ENCODE assay signal across 2 cellular contexts in genomic region chr5:149437369-149438040, GRCh38.
TF ChIP-seq lines count a peak whose summit lies in the region.

No MANE protein-coding gene starts in this region.

TF ChIP-seq in HEK293, 187 proteins besides CTCF, POLR2A, EP300 and RAD21:
- TF ChIP-seq PRDM10 (tag by site-specific recombination; IDR thresholded peaks at IDR 0.05) (peak; percentile 54; the same call in 1 of the 2 replicates), SP3 (tag by site-specific recombination; IDR thresholded peaks at IDR 0.05) (no peak), ZNF600 (tag by site-specific recombination; IDR thresholded peaks at IDR 0.05) (no peak)

TF ChIP-seq in K562, 482 proteins besides CTCF, POLR2A, EP300 and RAD21 (continued from another document):
- TF ChIP-seq CUX1 (CRISPR knock-in tag; IDR thresholded peaks at IDR 0.05) (no peak), ZNF384 (IDR thresholded peaks at IDR 0.05; ENCODE audit: low read depth, low read length) (peak; percentile 77), CC2D1A (IDR thresholded peaks at IDR 0.05) (no peak), SOX6 (IDR thresholded peaks at IDR 0.05) (0 out of 2 replicates have a peak, but pooled peaks have one; percentile 19), CEBPB (tag; IDR thresholded peaks at IDR 0.05) (0 out of 2 replicates have a peak, but pooled peaks have one; percentile 21), MAFF (IDR thresholded peaks at IDR 0.05; ENCODE audit: low read length) (no peak), MIER1 (IDR thresholded peaks at IDR 0.05; ENCODE audit: low read depth) (no peak), ETV1 (tag; conservative IDR thresholded peaks at IDR 0.05; ENCODE audit: low read depth) (0 out of 2 replicates have a peak, but pooled peaks have one; percentile 12), MCM3 (IDR thresholded peaks at IDR 0.05) (no peak), CBX3 (IDR thresholded peaks at IDR 0.05; ENCODE audit: borderline replicate concordance in 1 of 2, low read length in 2 of 2) (no peak), NFE2L1 (tag; IDR thresholded peaks at IDR 0.05; ENCODE audit: borderline replicate concordance, low read depth) (no peak), MEIS2 (IDR thresholded peaks at IDR 0.05; ENCODE audit: partially characterized antibody) (peak; percentile 32), ZNF121 (CRISPR knock-in tag; conservative IDR thresholded peaks at IDR 0.05) (no peak), CEBPG (CRISPR knock-in tag; IDR thresholded peaks at IDR 0.05) (peak; percentile 36; the same call in 1 of the 2 replicates), CEBPG (tag; conservative IDR thresholded peaks at IDR 0.05 in 1 of 2, IDR thresholded peaks at IDR 0.05 in 1 of 2) (peak; percentile 55 to 75), ATF3 (IDR thresholded peaks at IDR 0.05) (peak; percentile 75), ATF3 (CRISPR knock-in tag; conservative IDR thresholded peaks at IDR 0.05) (no peak)
